8 cellular contexts compared by ENCODE assay signal in the genomic region with DNA sequence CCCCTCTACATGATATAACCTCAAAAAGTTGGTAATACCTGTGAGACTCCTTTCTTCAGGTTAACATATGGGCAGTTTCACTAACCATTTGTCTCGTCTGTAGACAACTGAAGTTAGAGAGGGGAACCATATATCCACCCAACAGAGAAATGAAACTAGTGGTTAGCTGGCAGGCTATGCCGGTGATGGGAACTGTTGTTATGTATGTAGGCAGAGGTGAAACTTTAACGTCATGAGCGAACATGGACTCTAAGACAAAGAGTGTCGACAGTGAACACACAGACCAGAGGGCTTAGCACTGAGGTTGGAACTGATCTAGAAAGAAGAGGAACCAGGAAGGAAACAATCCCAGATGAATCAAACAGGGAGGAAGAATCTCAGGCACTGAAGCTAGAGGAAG.
DNase-seq lines count a peak whose midpoint lies in the region; ATAC-seq, FAIRE-seq and TF ChIP-seq lines count a peak whose summit lies in the region.

No MANE protein-coding gene starts in this region.

- no peaks in the 10 kb centered on the region for H3K36me3 ChIP-seq in esophagus squamous epithelium
- H3K36me3 ChIP-seq in stomach, result no peaks in the 10 kb centered on the region

- FAIRE-seq in GM12892 (lab: Jason Lieb, UNC), result peak; percentile 99

- intact Hi-C loops in esophagus squamous epithelium (cut with DNase I), result no loop called here
- intact Hi-C loops in stomach (cut with DNase I; ENCODE audit: low total_unique reads), result no loop called here

- WGBS in esophagus squamous epithelium, 2 donors, result 73 to 75% methylated on average over 5 of the region's 5 CpGs
- WGBS in stomach, 5 donors, result 72 to 90% (median 78%) methylated on average over 5 of the region's 5 CpGs

- H3K4me3 ChIP-seq in esophagus squamous epithelium (no peak overlapping the region), stomach (no peak overlapping the region)

- peaks cover 71% of the 10 kb centered on the region for H3K36me3 Mint-ChIP-seq in activated naive CD8-positive, alpha-beta T cell treated with anti-CD3 and anti-CD28 coated beads for 36 hours

- ATAC-seq in GM19463 (IDR thresholded peaks at IDR 0.05; ENCODE audit: unreplicated experiment) (peak; percentile 87), HG03378 (IDR thresholded peaks at IDR 0.05; ENCODE audit: unreplicated experiment) (peak; percentile 94)

- H3K27me3 ChIP-seq in esophagus squamous epithelium (no peaks in the 10 kb centered on the region), stomach (no peaks in the 10 kb centered on the region)

- H3K27me3 Mint-ChIP-seq in activated naive CD8-positive, alpha-beta T cell treated with anti-CD3 and anti-CD28 coated beads for 36 hours, result no peaks in the 10 kb centered on the region

- peaks cover 6% of the 10 kb centered on the region for H3K9me3 Mint-ChIP-seq in activated naive CD8-positive, alpha-beta T cell treated with anti-CD3 and anti-CD28 coated beads for 36 hours

- peaks cover 60% of the 10 kb centered on the region for H3K4me1 Mint-ChIP-seq in activated naive CD8-positive, alpha-beta T cell treated with anti-CD3 and anti-CD28 coated beads for 36 hours

- H3K4me1 ChIP-seq in esophagus squamous epithelium, result no peaks in the 10 kb centered on the region
- H3K4me1 ChIP-seq in stomach, result peaks cover 0 to 9% (median 0%) of the 10 kb centered on the region in 4 donors

- no peak for TF ChIP-seq EP300 in stomach (IDR thresholded peaks at IDR 0.05)

- H3K9me3 ChIP-seq in esophagus squamous epithelium, result no peaks in the 10 kb centered on the region
- no peaks in the 10 kb centered on the region for H3K9me3 ChIP-seq in stomach

- H3K27ac ChIP-seq in esophagus squamous epithelium (peak overlapping the region in 1 of 4 donors; percentile 6), stomach (no peak overlapping the region)

- no peak for DNase-seq in GM12892 (ENCODE audit: insufficient read length)
- peak; percentile 10 for DNase-seq in activated naive CD8-positive, alpha-beta T cell treated with anti-CD3 and anti-CD28 coated beads for 36 hours
- no peak for DNase-seq in COLO668 (lab: John Stamatoyannopoulos, UW; ENCODE audit: unreplicated experiment)
- no peak for DNase-seq in esophagus squamous epithelium (lab: John Stamatoyannopoulos, UW)
- no peak for DNase-seq in globus pallidus (ENCODE audit: low spot score)
- no peak for DNase-seq in stomach

- TF ChIP-seq CTCF in esophagus squamous epithelium (IDR thresholded peaks at IDR 0.05) (no peak), stomach (IDR thresholded peaks at IDR 0.05) (no peak)

- no peak overlapping the region for H3K4me3 Mint-ChIP-seq in activated naive CD8-positive, alpha-beta T cell treated with anti-CD3 and anti-CD28 coated beads for 36 hours

- TF ChIP-seq POLR2A in GM12892 (IDR thresholded peaks at IDR 0.05; ENCODE audit: low read depth, low read length) (no peak; the same call in 1 of the 2 replicates), esophagus squamous epithelium (IDR thresholded peaks at IDR 0.05) (no peak), stomach (IDR thresholded peaks at IDR 0.05) (no peak)

- peak overlapping the region; percentile 42 for H3K27ac Mint-ChIP-seq in activated naive CD8-positive, alpha-beta T cell treated with anti-CD3 and anti-CD28 coated beads for 36 hours
